Comparison of ENCODE assay signal across 8 cellular contexts in the genomic region with DNA sequence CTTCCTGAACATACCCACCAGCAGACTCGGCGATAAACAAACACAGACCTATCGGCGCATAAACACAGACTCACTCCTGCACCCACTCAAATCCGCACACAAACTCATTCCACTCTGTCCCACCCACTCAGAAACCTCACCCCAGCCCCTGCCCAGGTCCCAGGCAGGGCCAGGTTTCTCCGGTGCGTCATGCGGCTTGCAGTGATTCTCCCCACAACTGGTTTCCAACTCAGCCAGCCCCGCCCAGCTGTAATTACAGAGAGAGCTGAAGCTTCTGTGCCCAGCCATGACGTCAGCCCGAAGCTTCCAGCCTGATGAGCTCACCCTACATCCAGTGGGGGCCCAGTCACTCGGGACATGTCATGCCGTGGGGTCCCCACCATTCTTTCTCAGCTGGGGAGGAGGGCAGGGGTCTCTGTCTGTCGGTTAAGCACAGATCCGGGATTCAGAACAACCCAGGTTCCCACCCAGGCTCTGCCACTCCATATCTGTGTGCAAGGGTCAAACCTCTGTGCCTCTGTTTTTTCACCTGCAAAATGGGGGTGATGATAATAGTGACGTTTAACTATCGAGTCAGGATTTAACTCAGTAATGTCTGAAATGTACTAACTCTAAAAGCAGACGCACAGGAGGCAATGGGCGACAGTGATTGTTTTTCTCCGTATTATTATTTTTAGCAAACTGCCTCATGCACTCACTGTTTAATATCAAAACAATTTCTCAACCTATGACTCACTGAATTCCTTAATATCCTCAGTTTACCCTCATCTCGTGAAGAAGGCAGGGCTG. TPM values are rescaled to one million over a fixed set of nuclear protein-coding genes. Genes with fewer than 3 reads are reported as not detected.
A peak's percentile ranks its signal among the peaks of the same experiment; 100 is the strongest.
DNase-seq lines count a peak whose midpoint lies in the region; ATAC-seq and TF ChIP-seq lines count a peak whose summit lies in the region.

No MANE protein-coding gene starts in this region.

- intact Hi-C loops in heart right ventricle (cut with DNase I), result loop anchor here in 2 of 10 donors (5.0 to 10.0 kb wide), 3 partner anchors 62 to 71 kb away; no protein-coding TSS in a partner anchor

- no peaks in the 10 kb centered on the region for H3K9me3 Mint-ChIP-seq in T-helper 2 cell treated with Interferon-gamma antibody and Interleukin-4, amounts not matched to agents 5 μg/mL and 100 μg/mL, for 36 hours

- H3K27ac Mint-ChIP-seq in T-helper 2 cell treated with Interferon-gamma antibody and Interleukin-4, amounts not matched to agents 5 μg/mL and 100 μg/mL, for 36 hours, result no peak overlapping the region

- peaks cover 0 to 13% (median 0%) of the 10 kb centered on the region in 7 donors for H3K27me3 ChIP-seq in heart right ventricle

- WGBS in heart right ventricle, 2 donors, result 18 to 25% methylated on average over 21 of the region's 21 CpGs

- TF ChIP-seq CTCF in WI38 (IDR thresholded peaks at IDR 0.05; ENCODE audit: low read depth, low read length) (no peak), heart right ventricle (IDR thresholded peaks at IDR 0.05) (no peak)

- H3K4me1 ChIP-seq in heart right ventricle, result peaks cover 0 to 49% (median 22%) of the 10 kb centered on the region in 9 donors

- H3K36me3 ChIP-seq in heart right ventricle, result no peaks in the 10 kb centered on the region

- peak overlapping the region; percentile 35 to 99 (median 86) for H3K27ac ChIP-seq in heart right ventricle

- peak overlapping the region; percentile 51 for H3K4me3 ChIP-seq in WI38 (ENCODE audit: low read depth, low read length)
- H3K4me3 ChIP-seq in heart right ventricle, result peak overlapping the region; percentile 15 to 61 (median 48)

- H3K27me3 Mint-ChIP-seq in T-helper 2 cell treated with Interferon-gamma antibody and Interleukin-4, amounts not matched to agents 5 μg/mL and 100 μg/mL, for 36 hours (ENCODE audit: low read depth), result peaks cover 3% of the 10 kb centered on the region

- peak; percentile 4 for DNase-seq in T-helper 2 cell treated with Interferon-gamma antibody and Interleukin-4, amounts not matched to agents 5 μg/mL and 100 μg/mL, for 36 hours (ENCODE audit: low spot score)
- DNase-seq in T-helper 2 cell (no peak), heart right ventricle (peak; percentile 86 to 94), renal cortical epithelial cell (ENCODE audit: low read depth) (peak; percentile 88), NOMO-1 (lab: John Stamatoyannopoulos, UW; ENCODE audit: unreplicated experiment in 2 of 2) (no peak), NCI-H524 treated with DMSO at 0.1 percent for 48 hours (lab: John Stamatoyannopoulos, UW) (no peak), cerebellum (ENCODE audit: low spot score) (no peak)

- peak; percentile 38 to 74 (median 69) for ATAC-seq in heart right ventricle

- H3K36me3 Mint-ChIP-seq in T-helper 2 cell treated with Interferon-gamma antibody and Interleukin-4, amounts not matched to agents 5 μg/mL and 100 μg/mL, for 36 hours (ENCODE audit: low read depth), result no peaks in the 10 kb centered on the region

- H3K4me3 Mint-ChIP-seq in T-helper 2 cell treated with Interferon-gamma antibody and Interleukin-4, amounts not matched to agents 5 μg/mL and 100 μg/mL, for 36 hours, result no peak overlapping the region

- H3K9me3 ChIP-seq in heart right ventricle, result no peaks in the 10 kb centered on the region

- H3K4me1 Mint-ChIP-seq in T-helper 2 cell treated with Interferon-gamma antibody and Interleukin-4, amounts not matched to agents 5 μg/mL and 100 μg/mL, for 36 hours (ENCODE audit: low read depth), result no peaks in the 10 kb centered on the region

RNA-seq across cellular contexts. Expression of a gene that starts 2.3 kb away (rescaled TPM):
- total RNA-seq in heart right ventricle (100 to 1,000 TPM; 421 to 720 (median 568) TPM), renal cortical epithelial cell (62.0 and 125 TPM in 2 replicates), cerebellum (1.3 TPM)
- 100 to 1,000 TPM; 250 to 442 TPM for polyA plus RNA-seq in heart right ventricle

Comparison
In these comparisons a context has a peak if more than half of its experiments do, and no peak if none do; other contexts are left out.
1. DNase-seq: peak in T-helper 2 cell treated with Interferon-gamma antibody and Interleukin-4, amounts not matched to agents 5 μg/mL and 100 μg/mL, for 36 hours (single experiment), heart right ventricle (2 of 2) and renal cortical epithelial cell (single experiment); none in T-helper 2 cell (0 of 5), NOMO-1 (0 of 2), NCI-H524 treated with DMSO at 0.1 percent for 48 hours (single experiment) and cerebellum (single experiment).
2. RNA of a gene that starts 2.3 kb away (total RNA-seq): 421 to 720 TPM in heart right ventricle and 62.0 to 125 TPM in renal cortical epithelial cell; 1.3 TPM in cerebellum (single experiment); every median in the first group is over 10 times any median in the second.